17 cellular contexts compared by ENCODE assay signal in genomic region chr10:116151076-116151475, GRCh38.
DNase-seq lines count a peak whose midpoint lies in the region; ATAC-seq, FAIRE-seq and TF ChIP-seq lines count a peak whose summit lies in the region.
"Had no signal": no experiment of that assay in that cellular context is flagged by ENCODE, and none has a peak within 500 bp of the region (broad histone marks: within the 10 kb centered on the region; RNA-seq: fewer than 3 reads in every experiment).

No MANE protein-coding gene starts in this region.

- H3K79me2 ChIP-seq in osteoblast (ENCODE audit: insufficient read depth, low read length): no peaks in the 10 kb centered on the region

- H3K27ac ChIP-seq in osteoblast (ENCODE audit: low read depth, low read length) (no peak overlapping the region), substantia nigra (ENCODE audit: low read depth, low read length, poor library complexity, severe bottlenecking) (no peak overlapping the region)
- H3K27ac ChIP-seq: BLaER1 had no signal

- no peak overlapping the region for H2AFZ ChIP-seq in osteoblast (ENCODE audit: low read length)
- H2AFZ ChIP-seq: GM23338 had no signal

- no peak for FAIRE-seq in RCC 7860 (lab: Jason Lieb, UNC)
- no peak for FAIRE-seq in GM12891 (lab: Jason Lieb, UNC)
- FAIRE-seq: GM12878, K562 had no signal

- H3K4me1 ChIP-seq in osteoblast (ENCODE audit: insufficient read depth, low read length): peaks cover 5% of the 10 kb centered on the region
- H3K4me1 ChIP-seq: Caco-2 had no signal

- no peaks in the 10 kb centered on the region for H3K36me3 ChIP-seq in osteoblast (ENCODE audit: insufficient read depth, low read length)
- H3K36me3 ChIP-seq: BLaER1 had no signal

- no peak for TF ChIP-seq POLR2A in GM12891 (IDR thresholded peaks at IDR 0.05; ENCODE audit: low read depth, low read length)

- H3K4me2 ChIP-seq in osteoblast (ENCODE audit: insufficient read depth, low read length): no peak overlapping the region
- H3K4me2 ChIP-seq: BLaER1, GM23338 had no signal

- peak; percentile 38 for DNase-seq in AG08395 (ENCODE audit: low spot score)
- peak; percentile 65 for DNase-seq in EL
- DNase-seq in RCC 7860 (ENCODE audit: low spot score): peak; percentile 55
- peak; percentile 52 for DNase-seq in osteoblast (ENCODE audit: insufficient read length, low spot score, missing footprints)
- DNase-seq in GM12891 (ENCODE audit: insufficient read length, low spot score): no peak
- DNase-seq in substantia nigra (lab: John Stamatoyannopoulos, UW): no peak
- DNase-seq: AML-193; Caco-2; CD8-positive, alpha-beta memory T cell; DND-41; H7 had no signal

- no peaks in the 10 kb centered on the region for H4K20me1 ChIP-seq in osteoblast (ENCODE audit: insufficient read depth, low read length)
- H4K20me1 ChIP-seq: BLaER1 had no signal

- ATAC-seq in HG02759 (IDR thresholded peaks at IDR 0.05; ENCODE audit: unreplicated experiment) (no peak), SK-N-SH treated with all-trans-retinoic acid at 6 μM for 48 hours (no peak)
- ATAC-seq: GM12878, GM23338, K562 had no signal

- H3K27me3 ChIP-seq in osteoblast (ENCODE audit: insufficient read depth, low read length): no peaks in the 10 kb centered on the region
- H3K27me3 ChIP-seq: BLaER1 had no signal

- H3K9me3 ChIP-seq in osteoblast (ENCODE audit: low read depth, low read length): no peaks in the 10 kb centered on the region
- H3K9me3 ChIP-seq: BLaER1, Caco-2 had no signal

- H3K4me3 ChIP-seq in osteoblast (ENCODE audit: insufficient read depth, low read length): no peak overlapping the region
- H3K4me3 ChIP-seq: BLaER1, GM12878, GM23338, K562 had no signal

- TF ChIP-seq CTCF in osteoblast (IDR thresholded peaks at IDR 0.05; ENCODE audit: extremely low read depth, low read depth, low read length): no peak

TF ChIP-seq in GM12891, 5 proteins besides CTCF, POLR2A, EP300 and RAD21:
- no peak for TF ChIP-seq SPI1 (IDR thresholded peaks at IDR 0.05; ENCODE audit: low read depth, low read length)
- no peak for TF ChIP-seq TAF1 (IDR thresholded peaks at IDR 0.05; ENCODE audit: low read depth, low read length)
- TF ChIP-seq PAX5 (IDR thresholded peaks at IDR 0.05; ENCODE audit: insufficient read depth, low read length, severe bottlenecking): no peak
- TF ChIP-seq POU2F2 (IDR thresholded peaks at IDR 0.05; ENCODE audit: low read depth, low read length): no peak
- no peak for TF ChIP-seq POLR2AphosphoS5 (IDR thresholded peaks at IDR 0.05; ENCODE audit: low read depth, low read length)

TF ChIP-seq in SK-N-SH treated with all-trans-retinoic acid at 6 μM for 48 hours, 23 proteins besides CTCF, POLR2A, EP300 and RAD21:
- TF ChIP-seq ARNTL (CRISPR knock-in tag; IDR thresholded peaks at IDR 0.05; ENCODE audit: borderline replicate concordance, low read depth) (no peak), ESRRG (CRISPR knock-in tag; IDR thresholded peaks at IDR 0.05) (no peak), ZFP3 (CRISPR knock-in tag; IDR thresholded peaks at IDR 0.05) (no peak), ZNF8 (CRISPR knock-in tag; IDR thresholded peaks at IDR 0.05) (no peak), PPARA (CRISPR knock-in tag; IDR thresholded peaks at IDR 0.05; ENCODE audit: borderline replicate concordance) (no peak), TCF4 (CRISPR knock-in tag; IDR thresholded peaks at IDR 0.05; ENCODE audit: borderline replicate concordance) (no peak), RARB (CRISPR knock-in tag; IDR thresholded peaks at IDR 0.05) (no peak)
- TF ChIP-seq, protein P1, sequence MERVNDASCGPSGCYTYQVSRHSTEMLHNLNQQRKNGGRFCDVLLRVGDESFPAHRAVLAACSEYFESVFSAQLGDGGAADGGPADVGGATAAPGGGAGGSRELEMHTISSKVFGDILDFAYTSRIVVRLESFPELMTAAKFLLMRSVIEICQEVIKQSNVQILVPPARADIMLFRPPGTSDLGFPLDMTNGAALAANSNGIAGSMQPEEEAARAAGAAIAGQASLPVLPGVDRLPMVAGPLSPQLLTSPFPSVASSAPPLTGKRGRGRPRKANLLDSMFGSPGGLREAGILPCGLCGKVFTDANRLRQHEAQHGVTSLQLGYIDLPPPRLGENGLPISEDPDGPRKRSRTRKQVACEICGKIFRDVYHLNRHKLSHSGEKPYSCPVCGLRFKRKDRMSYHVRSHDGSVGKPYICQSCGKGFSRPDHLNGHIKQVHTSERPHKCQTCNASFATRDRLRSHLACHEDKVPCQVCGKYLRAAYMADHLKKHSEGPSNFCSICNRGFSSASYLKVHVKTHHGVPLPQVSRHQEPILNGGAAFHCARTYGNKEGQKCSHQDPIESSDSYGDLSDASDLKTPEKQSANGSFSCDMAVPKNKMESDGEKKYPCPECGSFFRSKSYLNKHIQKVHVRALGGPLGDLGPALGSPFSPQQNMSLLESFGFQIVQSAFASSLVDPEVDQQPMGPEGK (CRISPR knock-in tag; IDR thresholded peaks at IDR 0.05; ENCODE audit: borderline replicate concordance): no peak

Comparison
In these comparisons a context has a peak if more than half of its experiments do, and no peak if none do; other contexts are left out.
1. DNase-seq: peak in AG08395 (single experiment), EL (single experiment), RCC 7860 (single experiment) and osteoblast (single experiment); none in GM12891 (single experiment) and substantia nigra (0 of 49).